In genomic region chr2:138504092-138504491, GRCh38 we compare ENCODE assay signal across 10 cellular contexts. TPM values are rescaled to one million over a fixed set of nuclear protein-coding genes. Genes with fewer than 3 reads are reported as not detected.
DNase-seq lines count a peak whose midpoint lies in the region; ATAC-seq, FAIRE-seq and TF ChIP-seq lines count a peak whose summit lies in the region.
"Had no signal": no experiment of that assay in that cellular context is flagged by ENCODE, and none has a peak within 500 bp of the region (broad histone marks: within the 10 kb centered on the region; RNA-seq: fewer than 3 reads in every experiment).

No MANE protein-coding gene starts in this region.

- H4K5ac ChIP-seq in H9 (ENCODE audit: insufficient read length, low read depth, low read length): no peak overlapping the region

- H3K9ac ChIP-seq in H9 (ENCODE audit: extremely low read depth, insufficient read length, low read length) (no peak overlapping the region), K562 (ENCODE audit: insufficient read depth in 1 of 2, low read depth in 2 of 2, low read length in 2 of 2) (peak overlapping the region in 1 of 2 experiments; percentile 81; a peak in 1 of 4 replicates)

- H3K9me3 ChIP-seq in BE2C: no peaks in the 10 kb centered on the region
- no peaks in the 10 kb centered on the region for H3K9me3 ChIP-seq in H9 (ENCODE audit: control insufficient read depth, low read depth, low read length)
- H3K9me3 ChIP-seq in K562 (replicated peaks; ENCODE audit: control insufficient read depth, insufficient read depth, low read depth, low read length): no peaks in the 10 kb centered on the region
- no peaks in the 10 kb centered on the region for H3K9me3 ChIP-seq in naive thymus-derived CD4-positive, alpha-beta T cell (ENCODE audit: control insufficient read depth in 2 of 3, low read length in 3 of 3)

- H3K14ac ChIP-seq in H9 (ENCODE audit: insufficient read depth, low read length): no peak overlapping the region

- peaks cover 8% of the 10 kb centered on the region for H3K23me2 ChIP-seq in H9 (ENCODE audit: insufficient read length, low read depth, low read length, poor library complexity, severe bottlenecking)

- H3K27ac ChIP-seq in H9 (ENCODE audit: insufficient read length, low read depth, low read length) (no peak overlapping the region), K562 (ENCODE audit: extremely low read depth, low read depth, low read length) (no peak overlapping the region)
- H3K27ac ChIP-seq in naive thymus-derived CD4-positive, alpha-beta T cell (ENCODE audit: low read depth, low read length): no peak overlapping the region

- no peak overlapping the region for H3K56ac ChIP-seq in H9 (ENCODE audit: insufficient read length, low read depth, low read length)

- DNase-seq in BE2C (no peak), H9 (no peak), K562 (ENCODE audit: extremely low read depth in 1 of 4, low spot score in 3 of 4) (no peak), middle frontal gyrus (ENCODE audit: extremely low spot score, low spot score) (no peak), DMS53 treated with DMSO at 0.1 percent for 48 hours (lab: John Stamatoyannopoulos, UW; ENCODE audit: unreplicated experiment) (no peak)
- DNase-seq in naive thymus-derived CD4-positive, alpha-beta T cell: no peak
- DNase-seq in activated effector memory CD4-positive, alpha-beta T cell treated with anti-CD3 and anti-CD28 coated beads, Interleukin-2, amount 50 U/mL, for 16 hours: no peak
- DNase-seq: NCI-H1092 treated with DMSO at 0.1 percent for 48 hours had no signal

- in situ Hi-C loops in K562 (cut with MboI): no loop called here

- no peak overlapping the region for H2AFZ ChIP-seq in H9 (ENCODE audit: low read length)
- H2AFZ ChIP-seq in K562 (ENCODE audit: low read depth, low read length): no peak overlapping the region

- peaks cover 35 to 43% of the 10 kb centered on the region in 2 experiments for H3K4me1 Mint-ChIP-seq in H9
- H3K4me1 Mint-ChIP-seq in naive thymus-derived CD4-positive, alpha-beta T cell: peaks cover 35 to 64% (median 50%) of the 10 kb centered on the region in 7 donors

- no peaks in the 10 kb centered on the region for H3K9me1 ChIP-seq in K562 (ENCODE audit: control insufficient read depth, insufficient read depth, low read length)

- H3K4me2 ChIP-seq in H9 (ENCODE audit: insufficient read depth, insufficient read length, low read length) (no peak overlapping the region), K562 (ENCODE audit: insufficient read depth, low read length) (no peak overlapping the region; the same call in 1 of the 2 replicates)

- TF ChIP-seq RAD21 in K562 (CRISPR knock-in tag; conservative IDR thresholded peaks at IDR 0.05 in 1 of 2, IDR thresholded peaks at IDR 0.05 in 1 of 2): no peak

- intact Hi-C loops in K562 (cut with micrococcal nuclease): no loop called here
- intact Hi-C loops in naive thymus-derived CD4-positive, alpha-beta T cell (cut with micrococcal nuclease): no loop called here

- no peak overlapping the region for H2AK5ac ChIP-seq in H9 (ENCODE audit: insufficient read length, low read length)

- POLR2A ChIA-PET in K562 (lab: Yijun Ruan, JAX): interaction anchor here (0.8 to 1.1 kb wide), 5 partner anchors 12 to 123 kb away, joined by 3 read pairs; no protein-coding TSS in a partner anchor
- POLR2A ChIA-PET in naive thymus-derived CD4-positive, alpha-beta T cell (lab: Charles Lee): no interaction called here

- H3K79me2 ChIP-seq in H9 (ENCODE audit: insufficient read depth, low read length) (peaks cover 9% of the 10 kb centered on the region; the same call in 1 of the 2 replicates), K562 (ENCODE audit: control insufficient read depth, insufficient read depth, low read length) (peaks cover 80% of the 10 kb centered on the region)

- H2BK12ac ChIP-seq in H9 (ENCODE audit: insufficient read length, low read depth, low read length): no peak overlapping the region

- CTCF ChIA-PET in K562 (lab: Yijun Ruan, JAX; ENCODE audit: low intra/inter-chr PET ratio): no interaction called here
- CTCF ChIA-PET in naive thymus-derived CD4-positive, alpha-beta T cell (lab: Charles Lee): no interaction called here

- no peaks in the 10 kb centered on the region for H3K9me3 Mint-ChIP-seq in H9
- H3K9me3 Mint-ChIP-seq in naive thymus-derived CD4-positive, alpha-beta T cell: no peaks in the 10 kb centered on the region

- no peak overlapping the region for H2BK15ac ChIP-seq in H9 (ENCODE audit: low read depth, low read length)

- H2BK5ac ChIP-seq in H9 (ENCODE audit: insufficient read length, low read length): no peak overlapping the region

- H3K27me3 ChIP-seq in BE2C (no peaks in the 10 kb centered on the region), H9 (ENCODE audit: insufficient read depth, low read length) (no peaks in the 10 kb centered on the region), K562 (ENCODE audit: control insufficient read depth in 2 of 2, insufficient read depth in 2 of 2, low read length in 2 of 2) (no peaks in the 10 kb centered on the region)
- H3K27me3 ChIP-seq in naive thymus-derived CD4-positive, alpha-beta T cell (ENCODE audit: control insufficient read depth in 2 of 2, insufficient read depth in 2 of 2, low read length in 2 of 2): no peaks in the 10 kb centered on the region

- no peaks in the 10 kb centered on the region; the same call in 1 of the 2 replicates for H3K27me3 Mint-ChIP-seq in H9 (ENCODE audit: low read depth)
- H3K27me3 Mint-ChIP-seq in naive thymus-derived CD4-positive, alpha-beta T cell: peaks cover 0 to 4% (median 0%) of the 10 kb centered on the region in 5 donors

- H2BK20ac ChIP-seq in H9 (ENCODE audit: low read depth, low read length, poor library complexity, severe bottlenecking): no peak overlapping the region

- no peak for ATAC-seq in K562
- ATAC-seq in naive thymus-derived CD4-positive, alpha-beta T cell: no peak
- no peak for ATAC-seq in GM18858 (IDR thresholded peaks at IDR 0.05; ENCODE audit: unreplicated experiment)

- no peak overlapping the region for H2BK120ac ChIP-seq in H9 (ENCODE audit: low read depth, low read length, poor library complexity, severe bottlenecking)

- TF ChIP-seq CTCF in BE2C (IDR thresholded peaks at IDR 0.05; ENCODE audit: low read depth, low read length) (no peak), H9 (conservative IDR thresholded peaks at IDR 0.05) (no peak), K562 (IDR thresholded peaks at IDR 0.05 in 2 of 3, conservative IDR thresholded peaks at IDR 0.05 in 1 of 3; ENCODE audit: insufficient read depth in 2 of 3, low read depth in 1 of 3, low read length in 3 of 3) (no peak)

- H3K36me3 ChIP-seq in BE2C (no peaks in the 10 kb centered on the region), K562 (ENCODE audit: control insufficient read depth, insufficient read depth, low read length) (no peaks in the 10 kb centered on the region)
- H3K36me3 ChIP-seq in naive thymus-derived CD4-positive, alpha-beta T cell (ENCODE audit: control insufficient read depth in 2 of 3, insufficient read depth in 3 of 3, low read length in 3 of 3): peaks cover 0 to 5% (median 0%) of the 10 kb centered on the region in 3 experiments

- H3K79me1 ChIP-seq in H9 (ENCODE audit: insufficient read depth, low read depth, low read length, poor library complexity, severe bottlenecking): peaks cover 2% of the 10 kb centered on the region

- H3K27ac Mint-ChIP-seq in H9: no peak overlapping the region
- peak overlapping the region in 3 of 9 donors; percentile 10 to 84 (median 26) for H3K27ac Mint-ChIP-seq in naive thymus-derived CD4-positive, alpha-beta T cell

- no peak overlapping the region for H3T11ph ChIP-seq in H9 (ENCODE audit: low read length)

- H3K36me3 Mint-ChIP-seq in H9 (ENCODE audit: insufficient read depth in 1 of 3, low read depth in 3 of 3): peaks cover 0 to 3% (median 0%) of the 10 kb centered on the region in 3 experiments; a peak in 1 of 7 replicates
- peaks cover 0 to 11% (median 4%) of the 10 kb centered on the region in 5 donors for H3K36me3 Mint-ChIP-seq in naive thymus-derived CD4-positive, alpha-beta T cell

- H4K20me1 ChIP-seq in H9 (ENCODE audit: control insufficient read depth, insufficient read depth, insufficient read length): no peaks in the 10 kb centered on the region
- H4K20me1 ChIP-seq in K562 (replicated peaks; ENCODE audit: control insufficient read depth, insufficient read depth, low read length): peaks cover 4% of the 10 kb centered on the region; the same call in 1 of the 2 replicates

- no TSS peak for BruUV-seq in K562 (replicated peaks; lab: Mats Ljungman, UMichigan)

- TF ChIP-seq EP300 in K562 (IDR thresholded peaks at IDR 0.05; ENCODE audit: low read length): no peak

- TF ChIP-seq POLR2A in K562 (conservative IDR thresholded peaks at IDR 0.05): no peak

- no peak overlapping the region for H4K91ac ChIP-seq in H9 (ENCODE audit: insufficient read length, low read depth, low read length)

- H4K8ac ChIP-seq in H9 (replicated peaks; ENCODE audit: insufficient read length, low read depth, low read length): no peak overlapping the region

- no peak overlapping the region for H3K18ac ChIP-seq in H9 (ENCODE audit: insufficient read length, low read depth, low read length)

- FAIRE-seq in K562 (lab: Jason Lieb, UNC): no peak

- no peak overlapping the region for H3K4ac ChIP-seq in H9 (ENCODE audit: low read depth, low read length)

- peak overlapping the region; percentile 98 to 99; a peak in 4 of 5 replicates for H3K4me3 Mint-ChIP-seq in H9
- peak overlapping the region; percentile 21 to 99 (median 96) for H3K4me3 Mint-ChIP-seq in naive thymus-derived CD4-positive, alpha-beta T cell

- no peak overlapping the region for H3K23ac ChIP-seq in H9 (ENCODE audit: insufficient read length, low read depth, low read length)

- no peaks in the 10 kb centered on the region for H3K4me1 ChIP-seq in BE2C
- H3K4me1 ChIP-seq in H9 (ENCODE audit: insufficient read depth, low read length): no peaks in the 10 kb centered on the region
- H3K4me1 ChIP-seq in K562 (replicated peaks in 1 of 2; ENCODE audit: control insufficient read depth in 2 of 2, insufficient read depth in 2 of 2, low read length in 2 of 2): peaks cover 6 to 37% of the 10 kb centered on the region in 2 experiments; a peak in 4 of 5 replicates
- peaks cover 11 to 20% of the 10 kb centered on the region in 2 donors for H3K4me1 ChIP-seq in naive thymus-derived CD4-positive, alpha-beta T cell (ENCODE audit: control insufficient read depth in 2 of 2, insufficient read depth in 2 of 2, low read length in 2 of 2)

- peak overlapping the region; percentile 85 for H3K4me3 ChIP-seq in BE2C (ENCODE audit: low read depth, low read length)
- H3K4me3 ChIP-seq in K562: peak overlapping the region; percentile 67; the same call in 1 of the 2 replicates
- H3K4me3 ChIP-seq in naive thymus-derived CD4-positive, alpha-beta T cell (ENCODE audit: low read length): peak overlapping the region; percentile 78
- H3K4me3 ChIP-seq: lung had no signal

RNA-seq across cellular contexts. Expression of gene SPOPL, which starts 2.5 kb away (rescaled TPM):
- 4.8 TPM for polyA plus RNA-seq in BE2C (2012; ENCODE audit: insufficient read depth, insufficient read length, low read depth)
- total RNA-seq in H9 (2021) (13.6 and 14.6 TPM in 2 replicates), K562 (2014; rRNA removed) (1.8 and 2.7 TPM in 2 replicates), K562 (2014; rRNA removed; fragmentation: Illumina TruSeq; extraction: Trizol) (4.3 and 5.4 TPM in 2 replicates), K562 (2015; rRNA removed; fragmentation: Illumina TruSeq; extraction: Trizol) (3.8 and 4.1 TPM in 2 replicates), K562 (2021) (3.8 and 4.5 TPM in 2 replicates)
- total RNA-seq in K562 (2011; cell fraction: chromatin; rRNA removed; ENCODE audit: low replicate concordance): 9.1 and 30.1 TPM in 2 replicates
- total RNA-seq in K562 (2011; cell fraction: nucleolus; rRNA removed): 3.4 and 5.7 TPM in 2 replicates
- 10.6 and 16.4 TPM in 2 replicates for total RNA-seq in K562 (2011; cell fraction: nucleoplasm; rRNA removed)
- polyA plus RNA-seq in K562 (2011; rRNA removed) (5.5 and 6.1 TPM in 2 replicates), K562 (2014; fragmentation: Illumina TruSeq; extraction: Trizol) (2.7 and 3.0 TPM in 2 replicates), K562 (2014; fragmentation: Nextera tagmentation; extraction: Ambion mirVana) (under 1 TPM; 0.53 to 0.95 TPM), K562 (2014; rRNA removed) (4.9 and 5.9 TPM in 2 replicates)
- polyA plus RNA-seq in K562 (2011; cell fraction: cytosol; rRNA removed): 1.8 and 2.1 TPM in 2 replicates
- polyA plus RNA-seq in K562 (2011; cell fraction: nucleus; rRNA removed): 11.2 and 12.4 TPM in 2 replicates
- 2.0 and 2.7 TPM in 2 replicates for polyA plus RNA-seq in K562 (2012)
- 9.4 and 11.6 TPM in 2 replicates for polyA minus RNA-seq in K562 (2011; rRNA and poly(A)+ RNA removed)
- polyA minus RNA-seq in K562 (2011; cell fraction: cytosol; rRNA and poly(A)+ RNA removed): 2.3 and 2.6 TPM in 2 replicates
- polyA minus RNA-seq in K562 (2011; cell fraction: nucleus; rRNA and poly(A)+ RNA removed): 8.6 and 19.4 TPM in 2 replicates
- 10 to 100 TPM; 10.7 to 25.7 (median 12.5) TPM for total RNA-seq in naive thymus-derived CD4-positive, alpha-beta T cell
- polyA plus RNA-seq in naive thymus-derived CD4-positive, alpha-beta T cell: 1 to 10 TPM in 1 of 2 donors, under 1 TPM in 1; 0.44 to 1.0 TPM
